27 cellular contexts compared by ENCODE assay signal in the genomic region with DNA sequence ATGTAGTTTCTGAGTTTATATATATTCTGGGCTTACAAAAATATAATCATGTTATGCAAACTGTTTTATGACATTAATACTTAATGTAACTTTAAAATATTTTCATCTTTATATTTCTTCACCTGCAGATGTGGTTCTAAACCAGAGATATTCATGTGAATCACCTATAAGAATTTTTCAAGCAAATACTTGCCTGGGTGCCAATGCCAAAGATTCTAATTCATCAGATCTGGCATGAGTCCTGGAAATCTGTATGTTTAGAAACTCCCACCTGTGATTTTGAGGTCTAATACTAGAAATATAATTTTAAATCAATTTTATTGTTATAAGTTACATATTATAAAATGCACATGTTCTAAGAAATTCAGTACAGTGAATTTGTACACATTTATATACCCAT. TPM values are rescaled to one million over a fixed set of nuclear protein-coding genes. Genes with fewer than 3 reads are reported as not detected.
"Had no signal": no experiment of that assay in that cellular context is flagged by ENCODE, and none has a peak within 500 bp of the region (broad histone marks: within the 10 kb centered on the region; RNA-seq: fewer than 3 reads in every experiment).

No MANE protein-coding gene starts in this region.

- DNase-seq: activated B cell treated with CpG ODN at 0.5 μM for 24 hours; activated CD4-positive, alpha-beta memory T cell treated with anti-CD3 and anti-CD28 coated beads for 36 hours; activated CD4-positive, alpha-beta T cell treated with anti-CD3 and anti-CD28 coated beads for 4 hours; activated CD4-positive, alpha-beta T cell treated with anti-CD3 and anti-CD28 coated beads, Interleukin-2, amount 10 ng/mL, durations not matched to agents 24 days and 14 days; activated CD4-positive, alpha-beta T cell treated with anti-CD3 and anti-CD28 coated beads, Interleukin-2, amount 50 U/mL, for 1 hour; activated CD4-positive, alpha-beta T cell treated with anti-CD3 and anti-CD28 coated beads, Interleukin-2, amount 50 U/mL, for 4 hours; activated CD4-positive, CD25-positive, alpha-beta regulatory T cell treated with anti-CD3 and anti-CD28 coated beads, Interleukin-2, amount 50 U/mL, for 72 hours; activated CD8-positive, alpha-beta memory T cell treated with anti-CD3 and anti-CD28 coated beads, Interleukin-2, amount 50 U/mL, for 4 hours; activated CD8-positive, alpha-beta T cell treated with anti-CD3 and anti-CD28 coated beads for 36 hours; activated gamma-delta T cell; activated naive CD4-positive, alpha-beta T cell treated with anti-CD3 and anti-CD28 coated beads, Interleukin-2, amount 10 ng/mL, durations not matched to agents 7 days and 5 days; activated naive CD4-positive, alpha-beta T cell treated with Interleukin-2 at 50 U/mL for 16 hours; activated naive CD8-positive, alpha-beta T cell treated with anti-CD3 and anti-CD28 coated beads, Interleukin-2, amount 10 ng/mL, durations not matched to agents 7 days and 5 days; activated naive CD8-positive, alpha-beta T cell treated with anti-CD3 and anti-CD28 coated beads, Interleukin-2, amount 50 U/mL, for 24 hours; activated T-cell treated with anti-CD3 and anti-CD28 coated beads for 4 hours; activated T-cell treated with anti-CD3 and anti-CD28 coated beads, Interleukin-2, amount 50 U/mL, for 1 hour; activated T-cell treated with anti-CD3 and anti-CD28 coated beads, Interleukin-2, amount 50 U/mL, for 4 hours; activated T-cell treated with anti-CD3 and anti-CD28 coated beads, Interleukin-2, amount 50 U/mL, for 72 hours; anterior cingulate cortex; cerebellar nuclear complex; T-helper 1 cell; T-helper 2 cell; T-helper 9 cell had no signal

- H3K36me3 ChIP-seq: ascending aorta, cardiac muscle cell had no signal

- H3K4me3 ChIP-seq: ascending aorta, cardiac muscle cell had no signal

- H3K27me3 ChIP-seq: ascending aorta, cardiac muscle cell had no signal

- H3K9me3 ChIP-seq: ascending aorta had no signal

- H3K4me1 ChIP-seq: ascending aorta had no signal

- H3K27ac ChIP-seq: ascending aorta, cardiac muscle cell, VCaP had no signal

RNA-seq across cellular contexts. Expression of gene DNAH6, which starts 19.9 kb away (rescaled TPM):
- total RNA-seq: ascending aorta, chondrocyte had no signal
